In the genomic region with DNA sequence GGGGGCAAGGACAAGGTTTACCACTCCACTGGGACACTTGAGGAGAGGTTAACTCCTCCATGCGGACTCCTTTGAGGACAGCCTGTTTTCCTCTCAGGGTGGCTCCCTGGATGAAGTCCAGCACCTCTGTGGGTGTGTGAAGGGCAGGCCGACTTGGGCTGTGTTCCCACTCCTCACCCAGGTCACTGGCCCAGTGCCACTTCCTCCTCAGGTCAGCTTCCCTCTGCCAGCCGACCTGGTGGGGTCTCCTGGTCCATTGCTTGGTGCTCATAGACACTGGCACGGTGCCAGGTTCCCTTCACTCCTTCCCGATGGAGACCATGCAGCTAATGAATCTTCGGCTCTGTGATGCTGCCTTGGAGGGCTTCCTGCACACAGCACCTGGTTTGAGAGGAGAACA, we compare ENCODE assay signal across 18 cellular contexts.
A peak's percentile ranks its signal among the peaks of the same experiment; 100 is the strongest.
DNase-seq lines count a peak whose midpoint lies in the region; ATAC-seq, FAIRE-seq and TF ChIP-seq lines count a peak whose summit lies in the region.
"Had no signal": no experiment of that assay in that cellular context is flagged by ENCODE, and none has a peak within 500 bp of the region (broad histone marks: within the 10 kb centered on the region; RNA-seq: fewer than 3 reads in every experiment).

No MANE protein-coding gene starts in this region.

- 0% methylated on average over 2 of the region's 6 CpGs for WGBS in HepG2 (ENCODE audit: low lambda C conversion rate)
- 0% methylated on average over 1 of the region's 6 CpGs for WGBS in right lobe of liver (ENCODE audit: insufficient coverage, low coverage, low lambda C conversion rate, missing lambda C conversion rate)
- 2% methylated on average over 6 of the region's 6 CpGs for WGBS in K562 (ENCODE audit: insufficient coverage, low coverage, missing lambda C conversion rate)
- 73 to 74% methylated on average over 6 of the region's 6 CpGs for WGBS in aorta, 2 donors

- in situ Hi-C loops in HepG2 (cut with HindIII; ENCODE audit: extremely low pct_ligation_motif_present, low pct_unique_long_range_greater_than_20kb) (no loop called here), K562 (cut with MboI) (no loop called here)

- H3K27ac ChIP-seq in HepG2 (ENCODE audit: extremely low read length, insufficient read depth, low read length) (no peak overlapping the region), right lobe of liver (no peak overlapping the region), K562 (ENCODE audit: extremely low read depth, low read depth, low read length) (no peak overlapping the region), aorta (ENCODE audit: low read depth in 1 of 2, low read length in 2 of 2) (no peak overlapping the region)

- TF ChIP-seq POLR2A in HepG2 (IDR thresholded peaks at IDR 0.05; ENCODE audit: insufficient read depth in 1 of 2, low read depth in 2 of 2, low read length in 2 of 2) (no peak), right lobe of liver (IDR thresholded peaks at IDR 0.05) (no peak), K562 (conservative IDR thresholded peaks at IDR 0.05) (no peak)

- H4K20me1 ChIP-seq in HepG2 (ENCODE audit: insufficient read depth, low read length) (peaks cover 3% of the 10 kb centered on the region; the same call in 1 of the 2 replicates), K562 (replicated peaks; ENCODE audit: control insufficient read depth, insufficient read depth, low read length) (no peaks in the 10 kb centered on the region)

- H3K27me3 Mint-ChIP-seq in activated naive CD8-positive, alpha-beta T cell treated with anti-CD3 and anti-CD28 coated beads for 36 hours, result no peaks in the 10 kb centered on the region

- no peaks in the 10 kb centered on the region for H3K4me1 ChIP-seq in HepG2 (ENCODE audit: insufficient read depth, low read length)
- H3K4me1 ChIP-seq in right lobe of liver, result no peaks in the 10 kb centered on the region
- H3K4me1 ChIP-seq in K562 (replicated peaks in 1 of 2; ENCODE audit: control insufficient read depth in 2 of 2, insufficient read depth in 2 of 2, low read length in 2 of 2), result no peaks in the 10 kb centered on the region; a peak in 1 of 5 replicates
- no peaks in the 10 kb centered on the region for H3K4me1 ChIP-seq in aorta (ENCODE audit: control insufficient read depth in 1 of 2, insufficient read depth in 2 of 2, low read length in 2 of 2)

- FAIRE-seq in HepG2 (lab: Jason Lieb, UNC) (no peak), K562 (lab: Jason Lieb, UNC) (no peak)
- FAIRE-seq: GM12891, GM18507 had no signal

- no peaks in the 10 kb centered on the region for H3K4me1 Mint-ChIP-seq in activated naive CD8-positive, alpha-beta T cell treated with anti-CD3 and anti-CD28 coated beads for 36 hours
- H3K4me1 Mint-ChIP-seq: CD4-positive, alpha-beta memory T cell had no signal

- H2AFZ ChIP-seq in HepG2 (ENCODE audit: low read length) (no peak overlapping the region), K562 (ENCODE audit: low read depth, low read length) (no peak overlapping the region)
- H2AFZ ChIP-seq: GM23338 had no signal

- TF ChIP-seq RAD21 in HepG2 (CRISPR knock-in tag; IDR thresholded peaks at IDR 0.05), result no peak
- no peak for TF ChIP-seq RAD21 in K562 (CRISPR knock-in tag; conservative IDR thresholded peaks at IDR 0.05 in 1 of 2, IDR thresholded peaks at IDR 0.05 in 1 of 2)

- no peaks in the 10 kb centered on the region for H3K36me3 Mint-ChIP-seq in activated naive CD8-positive, alpha-beta T cell treated with anti-CD3 and anti-CD28 coated beads for 36 hours
- H3K36me3 Mint-ChIP-seq: CD4-positive, alpha-beta memory T cell had no signal

- intact Hi-C loops in HepG2 (cut with micrococcal nuclease; ENCODE audit: unreplicated experiment) (no loop called here), right lobe of liver (cut with DNase I) (no loop called here), K562 (cut with micrococcal nuclease) (no loop called here), aorta (cut with DNase I) (no loop called here)

- no TSS peak for BruUV-seq in HepG2 (replicated peaks; lab: Mats Ljungman, UMichigan)
- no TSS peak for BruUV-seq in K562 (replicated peaks; lab: Mats Ljungman, UMichigan)

- no peak overlapping the region for H3K27ac Mint-ChIP-seq in activated naive CD8-positive, alpha-beta T cell treated with anti-CD3 and anti-CD28 coated beads for 36 hours
- H3K27ac Mint-ChIP-seq: CD4-positive, alpha-beta memory T cell; GM23338; H9 had no signal

- H3K79me2 ChIP-seq in HepG2 (ENCODE audit: insufficient read depth, low read length) (no peaks in the 10 kb centered on the region), K562 (ENCODE audit: control insufficient read depth, insufficient read depth, low read length) (no peaks in the 10 kb centered on the region)

- POLR2A ChIA-PET in HepG2 (lab: Yijun Ruan, JAX), result no interaction called here
- POLR2A ChIA-PET in K562 (lab: Yijun Ruan, JAX), result no interaction called here

- no peak overlapping the region for H3K4me3 ChIP-seq in HepG2 (replicated peaks in 1 of 3; ENCODE audit: insufficient read depth in 1 of 3, low read depth in 2 of 3, low read length in 3 of 3)
- no peak overlapping the region for H3K4me3 ChIP-seq in right lobe of liver
- no peak overlapping the region for H3K4me3 ChIP-seq in K562
- no peak overlapping the region for H3K4me3 ChIP-seq in aorta (ENCODE audit: low read length in 2 of 2)
- H3K4me3 ChIP-seq: GM23338 had no signal

- no peak overlapping the region for H3K4me2 ChIP-seq in HepG2 (ENCODE audit: low read depth, low read length)
- no peak overlapping the region for H3K4me2 ChIP-seq in K562 (ENCODE audit: insufficient read depth, low read length)
- H3K4me2 ChIP-seq: GM23338 had no signal

- no peak overlapping the region for H3K4me3 Mint-ChIP-seq in activated naive CD8-positive, alpha-beta T cell treated with anti-CD3 and anti-CD28 coated beads for 36 hours
- H3K4me3 Mint-ChIP-seq: CD4-positive, alpha-beta memory T cell; GM23338; H9 had no signal

- H3K9me3 ChIP-seq in HepG2 (ENCODE audit: low read length) (no peaks in the 10 kb centered on the region), right lobe of liver (no peaks in the 10 kb centered on the region), K562 (replicated peaks; ENCODE audit: control insufficient read depth, insufficient read depth, low read depth, low read length) (no peaks in the 10 kb centered on the region), aorta (ENCODE audit: control insufficient read depth, low read length) (no peaks in the 10 kb centered on the region)

- H3K36me3 ChIP-seq in HepG2 (replicated peaks in 1 of 2; ENCODE audit: control insufficient read depth in 1 of 2, insufficient read depth in 2 of 2, low read length in 2 of 2) (no peaks in the 10 kb centered on the region), right lobe of liver (no peaks in the 10 kb centered on the region), K562 (ENCODE audit: control insufficient read depth, insufficient read depth, low read length) (no peaks in the 10 kb centered on the region), aorta (ENCODE audit: control insufficient read depth in 1 of 2, insufficient read depth in 2 of 2, low read length in 1 of 2) (no peaks in the 10 kb centered on the region)

- no peak for DNase-seq in HepG2 (ENCODE audit: low spot score)
- no peak for DNase-seq in right lobe of liver
- no peak for DNase-seq in K562 (ENCODE audit: extremely low read depth in 1 of 4, low spot score in 3 of 4)
- peak; percentile 42 to 74 for DNase-seq in aorta
- DNase-seq in activated naive CD8-positive, alpha-beta T cell treated with anti-CD3 and anti-CD28 coated beads for 36 hours, result no peak
- no peak for DNase-seq in NCI-H1694 treated with DMSO at 0.1 percent for 48 hours (lab: John Stamatoyannopoulos, UW)
- DNase-seq: C1 segment of cervical spinal cord; Calu3; CD4-positive, alpha-beta memory T cell; COR-L47; DMS53; EL; GF-D8; H9 had no signal

- H3K27me3 ChIP-seq in HepG2 (ENCODE audit: control insufficient read depth in 1 of 2, insufficient read depth in 2 of 2, low read length in 2 of 2) (peaks cover 18 to 100% of the 10 kb centered on the region in 2 experiments; a peak in 4 of 5 replicates), right lobe of liver (no peaks in the 10 kb centered on the region), K562 (ENCODE audit: control insufficient read depth in 2 of 2, insufficient read depth in 2 of 2, low read length in 2 of 2) (peaks cover 0 to 54% of the 10 kb centered on the region in 2 experiments; a peak in 2 of 5 replicates), aorta (ENCODE audit: control insufficient read depth in 1 of 2, insufficient read depth in 2 of 2, low read length in 1 of 2) (no peaks in the 10 kb centered on the region)

- no peaks in the 10 kb centered on the region for H3K9me1 ChIP-seq in K562 (ENCODE audit: control insufficient read depth, insufficient read depth, low read length)

- TF ChIP-seq CTCF in HepG2 (CRISPR knock-in tag; IDR thresholded peaks at IDR 0.05) (no peak), right lobe of liver (IDR thresholded peaks at IDR 0.05) (no peak), K562 (IDR thresholded peaks at IDR 0.05 in 2 of 3, conservative IDR thresholded peaks at IDR 0.05 in 1 of 3; ENCODE audit: insufficient read depth in 2 of 3, low read depth in 1 of 3, low read length in 3 of 3) (no peak)

- no peak overlapping the region for H3K9ac ChIP-seq in HepG2 (ENCODE audit: insufficient read depth, low read depth, low read length)
- H3K9ac ChIP-seq in K562 (ENCODE audit: insufficient read depth in 1 of 2, low read depth in 2 of 2, low read length in 2 of 2), result no peak overlapping the region

- H3K9me3 Mint-ChIP-seq in activated naive CD8-positive, alpha-beta T cell treated with anti-CD3 and anti-CD28 coated beads for 36 hours, result no peaks in the 10 kb centered on the region
- H3K9me3 Mint-ChIP-seq: CD4-positive, alpha-beta memory T cell had no signal

- CTCF ChIA-PET in HepG2 (lab: Yijun Ruan, JAX; ENCODE audit: low intra/inter-chr PET ratio, low total read pairs), result no interaction called here
- CTCF ChIA-PET in K562 (lab: Yijun Ruan, JAX; ENCODE audit: low intra/inter-chr PET ratio), result no interaction called here

- TF ChIP-seq EP300 in HepG2 (IDR thresholded peaks at IDR 0.05; ENCODE audit: low read depth in 2 of 2, low read length in 2 of 2) (no peak), HepG2 (CRISPR knock-in tag; IDR thresholded peaks at IDR 0.05; ENCODE audit: borderline replicate concordance) (no peak), K562 (IDR thresholded peaks at IDR 0.05; ENCODE audit: low read length) (no peak)

- no peak for ATAC-seq in HepG2
- ATAC-seq in right lobe of liver, result no peak
- ATAC-seq in K562, result no peak
- ATAC-seq in aorta (ENCODE audit: low FRiP score), result no peak
- ATAC-seq: GM23338, HCT116 had no signal

TF ChIP-seq in HepG2, 621 proteins besides CTCF, POLR2A, EP300 and RAD21 (continues in another document):
- TF ChIP-seq REPIN1 (CRISPR knock-in tag; IDR thresholded peaks at IDR 0.05; ENCODE audit: borderline replicate concordance, low read depth) (no peak), LCORL (IDR thresholded peaks at IDR 0.05) (peak; percentile 88), LCORL (CRISPR knock-in tag; IDR thresholded peaks at IDR 0.05) (no peak)

TF ChIP-seq in K562, 482 proteins besides CTCF, POLR2A, EP300 and RAD21 (continues in another document):
- TF ChIP-seq ZBTB7A (IDR thresholded peaks at IDR 0.05; ENCODE audit: borderline replicate concordance, control insufficient read depth, low read depth, low read length), result no peak
- TF ChIP-seq ZNF717 (CRISPR knock-in tag; IDR thresholded peaks at IDR 0.05), result no peak

Comparison
In these comparisons a context has a peak if more than half of its experiments do, and no peak if none do; other contexts are left out.
1. DNase-seq: peak in aorta (2 of 2); none in HepG2 (single experiment), right lobe of liver (0 of 3), K562 (0 of 4), activated naive CD8-positive, alpha-beta T cell treated with anti-CD3 and anti-CD28 coated beads for 36 hours (single experiment) and NCI-H1694 treated with DMSO at 0.1 percent for 48 hours (single experiment).